In genomic region chr5:177186645-177187044, GRCh38 we compare ENCODE assay signal across 1 cellular context.
TF ChIP-seq lines count a peak whose summit lies in the region.

No MANE protein-coding gene starts in this region.

TF ChIP-seq in WTC11, 78 proteins besides CTCF, POLR2A, EP300 and RAD21 (continued from another document):
- TF ChIP-seq, protein P1, sequence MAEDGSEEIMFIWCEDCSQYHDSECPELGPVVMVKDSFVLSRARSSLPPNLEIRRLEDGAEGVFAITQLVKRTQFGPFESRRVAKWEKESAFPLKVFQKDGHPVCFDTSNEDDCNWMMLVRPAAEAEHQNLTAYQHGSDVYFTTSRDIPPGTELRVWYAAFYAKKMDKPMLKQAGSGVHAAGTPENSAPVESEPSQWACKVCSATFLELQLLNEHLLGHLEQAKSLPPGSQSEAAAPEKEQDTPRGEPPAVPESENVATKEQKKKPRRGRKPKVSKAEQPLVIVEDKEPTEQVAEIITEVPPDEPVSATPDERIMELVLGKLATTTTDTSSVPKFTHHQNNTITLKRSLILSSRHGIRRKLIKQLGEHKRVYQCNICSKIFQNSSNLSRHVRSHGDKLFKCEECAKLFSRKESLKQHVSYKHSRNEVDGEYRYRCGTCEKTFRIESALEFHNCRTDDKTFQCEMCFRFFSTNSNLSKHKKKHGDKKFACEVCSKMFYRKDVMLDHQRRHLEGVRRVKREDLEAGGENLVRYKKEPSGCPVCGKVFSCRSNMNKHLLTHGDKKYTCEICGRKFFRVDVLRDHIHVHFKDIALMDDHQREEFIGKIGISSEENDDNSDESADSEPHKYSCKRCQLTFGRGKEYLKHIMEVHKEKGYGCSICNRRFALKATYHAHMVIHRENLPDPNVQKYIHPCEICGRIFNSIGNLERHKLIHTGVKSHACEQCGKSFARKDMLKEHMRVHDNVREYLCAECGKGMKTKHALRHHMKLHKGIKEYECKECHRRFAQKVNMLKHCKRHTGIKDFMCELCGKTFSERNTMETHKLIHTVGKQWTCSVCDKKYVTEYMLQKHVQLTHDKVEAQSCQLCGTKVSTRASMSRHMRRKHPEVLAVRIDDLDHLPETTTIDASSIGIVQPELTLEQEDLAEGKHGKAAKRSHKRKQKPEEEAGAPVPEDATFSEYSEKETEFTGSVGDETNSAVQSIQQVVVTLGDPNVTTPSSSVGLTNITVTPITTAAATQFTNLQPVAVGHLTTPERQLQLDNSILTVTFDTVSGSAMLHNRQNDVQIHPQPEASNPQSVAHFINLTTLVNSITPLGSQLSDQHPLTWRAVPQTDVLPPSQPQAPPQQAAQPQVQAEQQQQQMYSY (CRISPR knock-in tag; IDR thresholded peaks at IDR 0.05) = no peak
- TF ChIP-seq NR2C2 (CRISPR knock-in tag; IDR thresholded peaks at IDR 0.05) = no peak
